ENCODE assay signal across 1 cellular context in genomic region chr1:232950197-232950918, GRCh38.
TF ChIP-seq lines count a peak whose summit lies in the region.

Gene NTPCR (plus strand): TSS chr1:232950611. CDS start chr1:232950711, 100 bp downstream.

TF ChIP-seq in WTC11, 78 proteins besides CTCF, POLR2A, EP300 and RAD21 (continued from another document):
- TF ChIP-seq FOXP4 (CRISPR knock-in tag; IDR thresholded peaks at IDR 0.05) (0 out of 2 replicates have a peak, but pooled peaks have one; percentile 24), USF1 (CRISPR knock-in tag; IDR thresholded peaks at IDR 0.05) (peak; percentile 29; the same call in 1 of the 2 replicates), RELA (CRISPR knock-in tag; IDR thresholded peaks at IDR 0.05; ENCODE audit: borderline replicate concordance) (no peak), USF2 (CRISPR knock-in tag; IDR thresholded peaks at IDR 0.05) (peak; percentile 57), NR1H2 (CRISPR knock-in tag; IDR thresholded peaks at IDR 0.05) (no peak), MYBL2 (CRISPR knock-in tag; IDR thresholded peaks at IDR 0.05) (0 out of 2 replicates have a peak, but pooled peaks have one; percentile 35), CREM (CRISPR knock-in tag; IDR thresholded peaks at IDR 0.05) (0 out of 2 replicates have a peak, but pooled peaks have one; percentile 25), HMGXB4 (CRISPR knock-in tag; IDR thresholded peaks at IDR 0.05) (peak; percentile 49; the same call in 1 of the 2 replicates), NR2C2 (CRISPR knock-in tag; IDR thresholded peaks at IDR 0.05) (no peak)
